15 cellular contexts compared by ENCODE assay signal in genomic region chr15:23690015-23690414, GRCh38. TPM values are rescaled to one million over a fixed set of nuclear protein-coding genes. Genes with fewer than 3 reads are reported as not detected.
"Had no signal": no experiment of that assay in that cellular context is flagged by ENCODE, and none has a peak within 500 bp of the region (broad histone marks: within the 10 kb centered on the region; RNA-seq: fewer than 3 reads in every experiment).

No MANE protein-coding gene starts in this region.

- H3K4me1 ChIP-seq: testis had no signal

- H3K27me3 ChIP-seq: body of pancreas, testis had no signal

- ATAC-seq: mucosa of descending colon; stimulated activated naive CD8-positive, alpha-beta T cell treated with anti-CD3 and anti-CD28 coated beads, Interleukin-15, Interleukin-2, amounts not matched to agents 100 U/mL and 50 U/mL, for 24 hours had no signal

- DNase-seq: activated CD4-positive, alpha-beta T cell treated with anti-CD3 and anti-CD28 coated beads, Interleukin-2, amount 50 U/mL, for 1 hour; activated naive CD4-positive, alpha-beta T cell treated with anti-CD3 and anti-CD28 coated beads, Interleukin-2, amount 10 ng/mL, durations not matched to agents 7 days and 5 days; amniotic stem cell; cerebellar nuclear complex; dermis blood vessel endothelial cell; stimulated activated CD4-positive, alpha-beta T cell treated with anti-CD3 and anti-CD28 coated beads, Interleukin-2, amount 100 ng/mL, for 48 hours; stimulated activated naive CD8-positive, alpha-beta T cell treated with anti-CD3 and anti-CD28 coated beads, Interleukin-15, Interleukin-2, amounts not matched to agents 100 U/mL and 50 U/mL, for 24 hours had no signal

- H3K4me3 ChIP-seq: body of pancreas, lung, mucosa of descending colon, testis had no signal

- H3K9me3 ChIP-seq: body of pancreas, testis had no signal

RNA-seq across cellular contexts. Expression of gene MAGEL2, which starts 42.3 kb away (rescaled TPM):
- total RNA-seq: activated CD8-positive, alpha-beta memory T cell treated with anti-CD3 and anti-CD28 coated beads for 36 hours; activated T-helper 2 cell treated with anti-CD3 and anti-CD28 coated beads, Interferon-gamma antibody, Interleukin-2, Interleukin-4, amounts not matched to agents 10 μg/mL and 5 μg/mL and 100 μg/mL, durations not matched to agents 14 hours and 24 hours and 36 hours; dermis blood vessel endothelial cell; natural killer cell treated with Interleukin-12 subunit alpha and Interleukin-12 subunit beta and Interleukin-15 and Interleukin-18, amount 100 ng/mL, for 72 hours; T-helper 2 cell treated with Interferon-gamma antibody and Interleukin-4, amounts not matched to agents 100 ng/mL and 5 ng/mL, for 36 hours had no signal
